ENCODE assay signal across 19 cellular contexts in genomic region chr3:11212301-11212613, GRCh38. TPM values are rescaled to one million over a fixed set of nuclear protein-coding genes. Genes with fewer than 3 reads are reported as not detected.
DNase-seq lines count a peak whose midpoint lies in the region; ATAC-seq, FAIRE-seq and TF ChIP-seq lines count a peak whose summit lies in the region.
"Had no signal": no experiment of that assay in that cellular context is flagged by ENCODE, and none has a peak within 500 bp of the region (broad histone marks: within the 10 kb centered on the region; RNA-seq: fewer than 3 reads in every experiment).

No MANE protein-coding gene starts in this region.

- FAIRE-seq in HTR-8/SVneo (lab: Jason Lieb, UNC), result no peak

- CTCF ChIA-PET in activated naive CD4-positive, alpha-beta T cell treated with anti-CD3 and anti-CD28 coated beads for 36 hours (lab: Charles Lee), result no interaction called here

- intact Hi-C loops in activated naive CD4-positive, alpha-beta T cell treated with anti-CD3 and anti-CD28 coated beads for 36 hours (cut with micrococcal nuclease), result no loop called here

- no peaks in the 10 kb centered on the region for H3K9me3 Mint-ChIP-seq in activated naive CD4-positive, alpha-beta T cell treated with anti-CD3 and anti-CD28 coated beads for 36 hours
- H3K9me3 Mint-ChIP-seq: nephron progenitor cell, WTC11 had no signal

- H3K27me3 Mint-ChIP-seq in activated naive CD4-positive, alpha-beta T cell treated with anti-CD3 and anti-CD28 coated beads for 36 hours (ENCODE audit: low read depth), result peaks cover 2% of the 10 kb centered on the region

- H3K4me3 Mint-ChIP-seq in activated naive CD4-positive, alpha-beta T cell treated with anti-CD3 and anti-CD28 coated beads for 36 hours, result no peak overlapping the region
- H3K4me3 Mint-ChIP-seq: activated naive CD8-positive, alpha-beta T cell; nephron progenitor cell; WTC11 had no signal

- no peak overlapping the region for H3K4me3 ChIP-seq in cardiac fibroblast (replicated peaks in 1 of 2; ENCODE audit: low read depth in 2 of 2, low read length in 2 of 2)
- H3K4me3 ChIP-seq: dorsolateral prefrontal cortex, tibial nerve had no signal

- no peak for TF ChIP-seq CTCF in cardiac fibroblast (IDR thresholded peaks at IDR 0.05; ENCODE audit: low read depth, low read length)

- no peak overlapping the region for H3K27ac Mint-ChIP-seq in activated naive CD4-positive, alpha-beta T cell treated with anti-CD3 and anti-CD28 coated beads for 36 hours
- H3K27ac Mint-ChIP-seq: activated naive CD8-positive, alpha-beta T cell; nephron progenitor cell; WTC11 had no signal

- H3K36me3 Mint-ChIP-seq in activated naive CD4-positive, alpha-beta T cell treated with anti-CD3 and anti-CD28 coated beads for 36 hours (ENCODE audit: low read depth), result no peaks in the 10 kb centered on the region
- H3K36me3 Mint-ChIP-seq: activated naive CD8-positive, alpha-beta T cell; WTC11 had no signal

- no peak for ATAC-seq in GM18870 (IDR thresholded peaks at IDR 0.05; ENCODE audit: unreplicated experiment)
- ATAC-seq: left lobe of liver had no signal

- DNase-seq in A172 (ENCODE audit: low spot score) (peak; percentile 85), HTR-8/SVneo (ENCODE audit: insufficient read length, low spot score) (peak; percentile 69), cardiac fibroblast (ENCODE audit: low read depth in 2 of 2) (peak; percentile 55 to 76), lung microvascular endothelial cell (ENCODE audit: low read depth in 2 of 2) (peak; percentile 25 to 61), OCI-M2 (lab: John Stamatoyannopoulos, UW; ENCODE audit: unreplicated experiment) (no peak), NCI-H510A (lab: John Stamatoyannopoulos, UW) (no peak)
- DNase-seq in activated naive CD4-positive, alpha-beta T cell treated with anti-CD3 and anti-CD28 coated beads for 36 hours, result no peak
- DNase-seq: 8988T; activated CD8-positive, alpha-beta memory T cell treated with anti-CD3 and anti-CD28 coated beads, Interleukin-2, amount 50 U/mL, for 48 hours; glutamatergic neuron; NCI-H1694; NCI-H774; nephron progenitor cell had no signal

- no peaks in the 10 kb centered on the region for H3K4me1 Mint-ChIP-seq in activated naive CD4-positive, alpha-beta T cell treated with anti-CD3 and anti-CD28 coated beads for 36 hours (ENCODE audit: low read depth)
- H3K4me1 Mint-ChIP-seq: WTC11 had no signal

RNA-seq across cellular contexts. Expression of gene HRH1, which starts 58.0 kb away (rescaled TPM):
- 11.3 and 12.7 TPM in 2 replicates for total RNA-seq in A172 (2014; rRNA removed; shearing (Covaris generic))
- total RNA-seq in lung microvascular endothelial cell, result 1.6 and 5.4 TPM in 2 replicates
- under 1 TPM; 0.07 to 0.10 TPM for total RNA-seq in activated naive CD4-positive, alpha-beta T cell treated with anti-CD3 and anti-CD28 coated beads for 36 hours
- total RNA-seq: WTC11 had no signal

RNA-seq across cellular contexts. Expression of gene ATG7, which starts 59.9 kb away (rescaled TPM):
- total RNA-seq in A172 (2014; rRNA removed; shearing (Covaris generic)), result 48.3 and 68.2 TPM in 2 replicates
- total RNA-seq in lung microvascular endothelial cell, result 25.4 and 30.5 TPM in 2 replicates
- total RNA-seq in activated naive CD4-positive, alpha-beta T cell treated with anti-CD3 and anti-CD28 coated beads for 36 hours, result 10 to 100 TPM; 25.9 to 27.0 TPM

Comparison
In these comparisons a context has a peak if more than half of its experiments do, and no peak if none do; other contexts are left out.
1. DNase-seq: peak in A172 (single experiment), HTR-8/SVneo (single experiment), cardiac fibroblast (2 of 2) and lung microvascular endothelial cell (2 of 2); none in OCI-M2 (single experiment), NCI-H510A (single experiment) and activated naive CD4-positive, alpha-beta T cell treated with anti-CD3 and anti-CD28 coated beads for 36 hours (single experiment).